ENCODE assay signal across 1 cellular context in genomic region chr1:27366411-27367159, GRCh38.
TF ChIP-seq lines count a peak whose summit lies in the region.

TSS of gene MAP3K6 (minus strand) at chr1:27366961. CDS start at chr1:27366597, 364 bp downstream.

TF ChIP-seq in K562, 482 proteins besides CTCF, POLR2A, EP300 and RAD21 (continued from another document and continues in another):
- TF ChIP-seq HMGXB4 (CRISPR knock-in tag; IDR thresholded peaks at IDR 0.05) (peak; percentile 59; the same call in 1 of the 2 replicates), CCNT2 (IDR thresholded peaks at IDR 0.05; ENCODE audit: borderline replicate concordance, extremely low read depth, insufficient read length, low read depth, low read length) (peak; percentile 95), ZNF444 (CRISPR knock-in tag; IDR thresholded peaks at IDR 0.05) (no peak), DACH1 (IDR thresholded peaks at IDR 0.05; ENCODE audit: partially characterized antibody) (no peak), RCOR1 (IDR thresholded peaks at IDR 0.05; ENCODE audit: borderline replicate concordance in 1 of 2, low read depth in 2 of 2, low read length in 2 of 2) (no peak; a peak in 2 of 4 replicates), KAT8 (IDR thresholded peaks at IDR 0.05; ENCODE audit: low read depth) (no peak), GTF2F1 (IDR thresholded peaks at IDR 0.05; ENCODE audit: low read depth, low read length) (no peak), ZC3H4 (CRISPR knock-in tag; IDR thresholded peaks at IDR 0.05; ENCODE audit: borderline replicate concordance) (no peak), ZNF311 (CRISPR knock-in tag; IDR thresholded peaks at IDR 0.05) (no peak), ZBTB34 (CRISPR knock-in tag; IDR thresholded peaks at IDR 0.05) (no peak), ZNF77 (CRISPR knock-in tag; IDR thresholded peaks at IDR 0.05) (no peak), RBM17 (IDR thresholded peaks at IDR 0.05; ENCODE audit: borderline replicate concordance, low read depth, low read length) (no peak), SRSF9 (IDR thresholded peaks at IDR 0.05; ENCODE audit: borderline replicate concordance, low read depth, low read length) (no peak), TEAD1 (CRISPR knock-in tag; IDR thresholded peaks at IDR 0.05) (peak; percentile 12 to 46; a peak in 1 of 4 replicates), U2AF1 (optimal IDR thresholded peaks at IDR 0.05; ENCODE audit: low read depth, low read length) (no peak), NFE2 (IDR thresholded peaks at IDR 0.05; ENCODE audit: low read depth) (no peak; the same call in 1 of the 2 replicates), HNRNPLL (IDR thresholded peaks at IDR 0.05; ENCODE audit: low read depth, low read length, poor library complexity, severe bottlenecking) (no peak), ZNF24 (IDR thresholded peaks at IDR 0.05) (peak; percentile 77; the same call in 1 of the 2 replicates), TCF7 (IDR thresholded peaks at IDR 0.05; ENCODE audit: borderline replicate concordance) (0 out of 2 replicates have a peak, but pooled peaks have one; percentile 42), ZNF41 (CRISPR knock-in tag; conservative IDR thresholded peaks at IDR 0.05) (no peak), TCF3 (CRISPR knock-in tag; IDR thresholded peaks at IDR 0.05) (peak; percentile 18; the same call in 1 of the 2 replicates), PURB (CRISPR knock-in tag; IDR thresholded peaks at IDR 0.05; ENCODE audit: low read depth) (no peak), ZNF512 (tag; IDR thresholded peaks at IDR 0.05) (no peak), KDM2B (CRISPR knock-in tag; IDR thresholded peaks at IDR 0.05) (peak; percentile 76; the same call in 1 of the 2 replicates), DNMT1 (IDR thresholded peaks at IDR 0.05) (no peak), CHCHD3 (CRISPR knock-in tag; IDR thresholded peaks at IDR 0.05) (no peak), HDAC2 (IDR thresholded peaks at IDR 0.05) (0 out of 2 replicates have a peak, but pooled peaks have one; percentile 68), NFRKB (IDR thresholded peaks at IDR 0.05; ENCODE audit: low read depth) (no peak), HMBOX1 (IDR thresholded peaks at IDR 0.05) (no peak), ZNF274 (IDR thresholded peaks at IDR 0.05; ENCODE audit: borderline replicate concordance, low read depth, low read length) (no peak), ZNF384 (IDR thresholded peaks at IDR 0.05; ENCODE audit: low read depth, low read length) (no peak), CBX5 (IDR thresholded peaks at IDR 0.05; ENCODE audit: borderline replicate concordance, low read depth) (no peak), ZNF347 (CRISPR knock-in tag; IDR thresholded peaks at IDR 0.05; ENCODE audit: low read depth) (no peak), GATAD2B (IDR thresholded peaks at IDR 0.05; ENCODE audit: borderline replicate concordance) (peak; percentile 99; the same call in 1 of the 2 replicates), CBFA2T2 (conservative IDR thresholded peaks at IDR 0.05) (no peak), PHTF2 (CRISPR knock-in tag; IDR thresholded peaks at IDR 0.05) (no peak), ZFP36 (IDR thresholded peaks at IDR 0.05; ENCODE audit: low read depth, low read length, partially characterized antibody) (no peak), ZNF644 (tag; IDR thresholded peaks at IDR 0.05; ENCODE audit: low read depth) (no peak), XRCC5 (IDR thresholded peaks at IDR 0.05; ENCODE audit: low read depth, low read length) (no peak), ZNF561 (CRISPR knock-in tag; conservative IDR thresholded peaks at IDR 0.05) (no peak), NKRF (IDR thresholded peaks at IDR 0.05; ENCODE audit: borderline replicate concordance) (no peak; the same call in 1 of the 2 replicates), ZNF146 (CRISPR knock-in tag; IDR thresholded peaks at IDR 0.05; ENCODE audit: unreplicated experiment) (no peak), KLF1 (tag; IDR thresholded peaks at IDR 0.05) (no peak), ZFPM2 (CRISPR knock-in tag; IDR thresholded peaks at IDR 0.05) (no peak), ZSCAN32 (CRISPR knock-in tag; IDR thresholded peaks at IDR 0.05) (no peak), ESRRA (IDR thresholded peaks at IDR 0.05; ENCODE audit: borderline replicate concordance, low read depth) (no peak), ZBTB49 (CRISPR knock-in tag; IDR thresholded peaks at IDR 0.05; ENCODE audit: borderline replicate concordance) (no peak), SIN3A (IDR thresholded peaks at IDR 0.05; ENCODE audit: borderline replicate concordance in 2 of 2, control insufficient read depth in 1 of 2, low read depth in 2 of 2, low read length in 2 of 2) (0 out of 4 replicates have a peak, but pooled peaks have one; percentile 43 to 63), CC2D1A (IDR thresholded peaks at IDR 0.05) (peak; percentile 74), KLF16 (IDR thresholded peaks at IDR 0.05) (peak; percentile 36; the same call in 1 of the 2 replicates), GTF2E2 (tag; IDR thresholded peaks at IDR 0.05) (no peak), SMARCA5 (IDR thresholded peaks at IDR 0.05) (no peak), BACH1 (tag; IDR thresholded peaks at IDR 0.05) (no peak), ZBTB5 (IDR thresholded peaks at IDR 0.05) (peak; percentile 46; the same call in 1 of the 2 replicates), ZNF586 (CRISPR knock-in tag; conservative IDR thresholded peaks at IDR 0.05) (no peak), MTA3 (IDR thresholded peaks at IDR 0.05; ENCODE audit: borderline replicate concordance) (peak; percentile 54; the same call in 1 of the 2 replicates), ZNF121 (CRISPR knock-in tag; conservative IDR thresholded peaks at IDR 0.05) (no peak), SNAPC5 (CRISPR knock-in tag; IDR thresholded peaks at IDR 0.05) (no peak), ZNF212 (CRISPR knock-in tag; IDR thresholded peaks at IDR 0.05) (no peak), TFE3 (CRISPR knock-in tag; IDR thresholded peaks at IDR 0.05) (no peak), ZBTB9 (CRISPR knock-in tag; IDR thresholded peaks at IDR 0.05) (no peak)
